Comparison of ENCODE assay signal across 8 cellular contexts in genomic region chr2:36967236-36967876, GRCh38. TPM values are rescaled to one million over a fixed set of nuclear protein-coding genes. Genes with fewer than 3 reads are reported as not detected.
A peak's percentile ranks its signal among the peaks of the same experiment; 100 is the strongest.
DNase-seq lines count a peak whose midpoint lies in the region; ATAC-seq, FAIRE-seq and TF ChIP-seq lines count a peak whose summit lies in the region.

No MANE protein-coding gene starts in this region.

- intact Hi-C loops in heart left ventricle (cut with DNase I), result loop anchor here in 3 of 10 donors (2.0 to 5.0 kb wide), 2 partner anchors 53 to 55 kb away; no protein-coding TSS in a partner anchor
- intact Hi-C loops in Right ventricle myocardium superior (cut with DNase I), result no loop called here

- peaks cover 0 to 41% (median 32%) of the 10 kb centered on the region in 12 donors for H3K4me1 ChIP-seq in heart left ventricle
- no peaks in the 10 kb centered on the region for H3K4me1 ChIP-seq in iPS DF 6.9 (ENCODE audit: control insufficient read depth, insufficient read depth, low read length)
- H3K4me1 ChIP-seq in small intestine (ENCODE audit: control insufficient read depth in 2 of 2, insufficient read depth in 1 of 2, low read depth in 1 of 2, low read length in 1 of 2), result peaks cover 0 to 7% of the 10 kb centered on the region in 2 donors

- no peak for TF ChIP-seq POLR2A in heart left ventricle (IDR thresholded peaks at IDR 0.05)

- POLR2A ChIA-PET in WTC11 (lab: Charles Lee), result interaction anchor here (0.7 kb wide), 1 partner anchor 1784 kb away, joined by 4 read pairs; no protein-coding TSS in a partner anchor

- no peaks in the 10 kb centered on the region; the same call in 1 of the 2 replicates for H3K27me3 Mint-ChIP-seq in WTC11 (ENCODE audit: low read depth)

- H3K9me3 Mint-ChIP-seq in WTC11, result no peaks in the 10 kb centered on the region

- H3K27me3 ChIP-seq in heart left ventricle, result no peaks in the 10 kb centered on the region
- H3K27me3 ChIP-seq in iPS DF 6.9 (ENCODE audit: control insufficient read depth, insufficient read depth, low read length), result no peaks in the 10 kb centered on the region
- no peaks in the 10 kb centered on the region for H3K27me3 ChIP-seq in small intestine (ENCODE audit: control insufficient read depth in 2 of 2, insufficient read depth in 2 of 2, low read length in 2 of 2)

- H3K4me1 Mint-ChIP-seq in WTC11, result peaks cover 50% of the 10 kb centered on the region

- ATAC-seq in heart left ventricle (no peak), Right ventricle myocardium superior (ENCODE audit: poor library complexity) (no peak), WTC11 (no peak), HG02571 (IDR thresholded peaks at IDR 0.05; ENCODE audit: unreplicated experiment) (no peak)

- DNase-seq in heart left ventricle (no peak), Right ventricle myocardium superior (no peak), WTC11 (ENCODE audit: low spot score) (no peak), iPS DF 6.9 (ENCODE audit: low read depth, low spot score) (no peak), small intestine (peak; percentile 67), H4 (ENCODE audit: low spot score) (no peak), NCI-H1930 (lab: John Stamatoyannopoulos, UW) (no peak)

- no peak for FAIRE-seq in small intestine (lab: Jason Lieb, UNC)

- no peak for TF ChIP-seq CTCF in heart left ventricle (IDR thresholded peaks at IDR 0.05)
- TF ChIP-seq CTCF in WTC11 (IDR thresholded peaks at IDR 0.05), result no peak

- peaks cover 0 to 10% (median 0%) of the 10 kb centered on the region in 9 donors for H3K36me3 ChIP-seq in heart left ventricle
- H3K36me3 ChIP-seq in iPS DF 6.9 (ENCODE audit: control insufficient read depth, insufficient read depth, low read length), result no peaks in the 10 kb centered on the region
- no peaks in the 10 kb centered on the region for H3K36me3 ChIP-seq in small intestine (ENCODE audit: control insufficient read depth in 2 of 2, insufficient read depth in 2 of 2, low read length in 2 of 2)

- H3K4me3 ChIP-seq in heart left ventricle (peak overlapping the region; percentile 58 to 100 (median 86)), iPS DF 6.9 (ENCODE audit: low read length) (peak overlapping the region; percentile 60; the same call in 1 of the 2 replicates), small intestine (ENCODE audit: low read depth in 1 of 2, low read length in 2 of 2) (peak overlapping the region; percentile 60 to 62)

- H3K27ac ChIP-seq in heart left ventricle (peak overlapping the region; percentile 49 to 100 (median 92)), iPS DF 6.9 (ENCODE audit: low read length) (no peak overlapping the region), small intestine (ENCODE audit: low read depth in 1 of 2, low read length in 1 of 2) (peak overlapping the region; percentile 95 to 100)

- WGBS in heart left ventricle, 4 donors, result 12 to 27% (median 19%) methylated on average over 15 of the region's 15 CpGs
- no CpG with 5 or more reads among the region's 15 CpGs for WGBS in iPS DF 6.9 (ENCODE audit: insufficient coverage, insufficient read length)
- WGBS in small intestine, 3 donors, result 7 to 23% (median 17%) methylated on average over 15 of the region's 15 CpGs

- H3K36me3 Mint-ChIP-seq in WTC11, result no peaks in the 10 kb centered on the region

- H3K27ac Mint-ChIP-seq in WTC11, result peak overlapping the region; percentile 85; the same call in 1 of the 2 replicates

- H3K9me3 ChIP-seq in heart left ventricle (no peaks in the 10 kb centered on the region), iPS DF 6.9 (ENCODE audit: control insufficient read depth, insufficient read depth, low read length) (no peaks in the 10 kb centered on the region), small intestine (ENCODE audit: control insufficient read depth, low read depth) (no peaks in the 10 kb centered on the region)

- CTCF ChIA-PET in WTC11 (lab: Charles Lee), result interaction anchor here (1.6 kb wide), 1 partner anchor 148 kb away, joined by 5 read pairs; no protein-coding TSS in a partner anchor

- peak overlapping the region; percentile 95 for H3K4me3 Mint-ChIP-seq in WTC11

TF ChIP-seq in WTC11, 78 proteins besides CTCF, POLR2A, EP300 and RAD21:
- no peak for TF ChIP-seq NR3C1 (CRISPR knock-in tag; conservative IDR thresholded peaks at IDR 0.05; ENCODE audit: low read depth)
- no peak for TF ChIP-seq E2F4 (CRISPR knock-in tag; IDR thresholded peaks at IDR 0.05; ENCODE audit: borderline replicate concordance, low read depth)
- no peak for TF ChIP-seq AR (CRISPR knock-in tag; IDR thresholded peaks at IDR 0.05)
- TF ChIP-seq ZNF121 (CRISPR knock-in tag; IDR thresholded peaks at IDR 0.05), result no peak
- no peak for TF ChIP-seq GRHL2 (CRISPR knock-in tag; IDR thresholded peaks at IDR 0.05; ENCODE audit: insufficient replicate concordance, severe bottlenecking)
- no peak for TF ChIP-seq CBFB (CRISPR knock-in tag; IDR thresholded peaks at IDR 0.05; ENCODE audit: low read depth)
TF ChIP-seq in WTC11: peak in this region for 0.

RNA-seq across cellular contexts. Expression of gene STRN, which starts 1.0 kb away (rescaled TPM):
- total RNA-seq in heart left ventricle (100 to 1,000 TPM in 1 of 9 donors, 10 to 100 TPM in 8; 39.6 to 101 (median 62.8) TPM), Right ventricle myocardium superior (38.6 TPM), WTC11 (2021) (31.1 to 34.7 TPM (median 31.3 TPM) in 3 replicates)
- polyA plus RNA-seq in heart left ventricle (10 to 100 TPM in 1 of 2 donors, 1 to 10 TPM in 1; 9.2 to 39.7 TPM), small intestine (1 to 10 TPM; 4.9 to 6.7 (median 6.7) TPM)
- 4.0 and 4.3 TPM in 2 replicates for total RNA-seq in H4 (2014; rRNA removed; shearing (Covaris generic))
